In genomic region chr9:99720455-99721050, GRCh38 we compare ENCODE assay signal across 8 cellular contexts.
DNase-seq lines count a peak whose midpoint lies in the region; ATAC-seq and TF ChIP-seq lines count a peak whose summit lies in the region.

No MANE protein-coding gene starts in this region.

- H3K36me3 ChIP-seq in skeletal muscle satellite cell (ENCODE audit: insufficient read depth, low read length) (no peaks in the 10 kb centered on the region), H7 (replicated peaks; ENCODE audit: control insufficient read depth, insufficient read depth, low read length) (no peaks in the 10 kb centered on the region)

- no peaks in the 10 kb centered on the region for H3K9me3 ChIP-seq in skeletal muscle satellite cell (replicated peaks; ENCODE audit: low read length)

- H3K9me3 Mint-ChIP-seq in activated CD8-positive, alpha-beta T cell treated with anti-CD3 and anti-CD28 coated beads for 36 hours, result no peaks in the 10 kb centered on the region

- POLR2A ChIA-PET in activated CD8-positive, alpha-beta T cell treated with anti-CD3 and anti-CD28 coated beads for 36 hours (lab: Charles Lee), result no interaction called here

- no peaks in the 10 kb centered on the region for H3K36me3 Mint-ChIP-seq in activated CD8-positive, alpha-beta T cell treated with anti-CD3 and anti-CD28 coated beads for 36 hours (ENCODE audit: low read depth)

- peak overlapping the region; percentile 83 for H3K27ac Mint-ChIP-seq in activated CD8-positive, alpha-beta T cell treated with anti-CD3 and anti-CD28 coated beads for 36 hours

- no peak overlapping the region for H3K9ac ChIP-seq in skeletal muscle satellite cell (ENCODE audit: low read depth, low read length)

- peak overlapping the region; percentile 40 for H3K4me2 ChIP-seq in skeletal muscle satellite cell (ENCODE audit: low read length)

- intact Hi-C loops in activated CD8-positive, alpha-beta T cell treated with anti-CD3 and anti-CD28 coated beads for 36 hours (cut with micrococcal nuclease), result no loop called here
- intact Hi-C loops in posterior cingulate gyrus (cut with DNase I), result no loop called here

- TF ChIP-seq CTCF in activated CD8-positive, alpha-beta T cell treated with anti-CD3 and anti-CD28 coated beads for 36 hours (IDR thresholded peaks at IDR 0.05), result no peak

- ATAC-seq in HG03139 (IDR thresholded peaks at IDR 0.05; ENCODE audit: unreplicated experiment), result peak; percentile 76
- ATAC-seq in activated CD8-positive, alpha-beta T cell treated with anti-CD3 and anti-CD28 coated beads for 36 hours, result peak; percentile 84

- peak; percentile 38 to 60 for DNase-seq in AML-193 (lab: John Stamatoyannopoulos, UW)
- DNase-seq in GM19238 (ENCODE audit: insufficient read length, low spot score), result peak; percentile 7
- DNase-seq in activated CD8-positive, alpha-beta T cell treated with anti-CD3 and anti-CD28 coated beads for 36 hours, result peak; percentile 22
- DNase-seq in H7, result no peak
- DNase-seq in hepatic stellate cell (ENCODE audit: low spot score), result no peak
- no peak for DNase-seq in posterior cingulate gyrus

- peaks cover 34% of the 10 kb centered on the region for H3K4me1 Mint-ChIP-seq in activated CD8-positive, alpha-beta T cell treated with anti-CD3 and anti-CD28 coated beads for 36 hours (ENCODE audit: low read depth)

- H3K4me3 Mint-ChIP-seq in activated CD8-positive, alpha-beta T cell treated with anti-CD3 and anti-CD28 coated beads for 36 hours, result peak overlapping the region; percentile 70

- no peak overlapping the region for H3K4me3 ChIP-seq in skeletal muscle satellite cell (ENCODE audit: low read length)
- no peak overlapping the region for H3K4me3 ChIP-seq in H7 (ENCODE audit: insufficient read depth, low read depth, low read length)

- CTCF ChIA-PET in activated CD8-positive, alpha-beta T cell treated with anti-CD3 and anti-CD28 coated beads for 36 hours (lab: Charles Lee), result interaction anchor here (0.8 to 1.2 kb wide), 3 partner anchors 15 to 104 kb away, joined by 3 read pairs; no protein-coding TSS in a partner anchor

- H3K27me3 ChIP-seq in skeletal muscle satellite cell (ENCODE audit: control insufficient read depth, insufficient read depth, low read length), result no peaks in the 10 kb centered on the region
- no peaks in the 10 kb centered on the region for H3K27me3 ChIP-seq in H7 (ENCODE audit: control insufficient read depth, insufficient read depth, low read length)

- no peaks in the 10 kb centered on the region for H3K4me1 ChIP-seq in skeletal muscle satellite cell (ENCODE audit: control insufficient read depth, insufficient read depth, low read length)

- H3K27me3 Mint-ChIP-seq in activated CD8-positive, alpha-beta T cell treated with anti-CD3 and anti-CD28 coated beads for 36 hours, result no peaks in the 10 kb centered on the region

Comparison
In these comparisons a context has a peak if more than half of its experiments do, and no peak if none do; other contexts are left out.
1. DNase-seq: peak in AML-193 (2 of 2), GM19238 (single experiment) and activated CD8-positive, alpha-beta T cell treated with anti-CD3 and anti-CD28 coated beads for 36 hours (single experiment); none in H7 (single experiment), hepatic stellate cell (single experiment) and posterior cingulate gyrus (0 of 10).